In the genomic region with DNA sequence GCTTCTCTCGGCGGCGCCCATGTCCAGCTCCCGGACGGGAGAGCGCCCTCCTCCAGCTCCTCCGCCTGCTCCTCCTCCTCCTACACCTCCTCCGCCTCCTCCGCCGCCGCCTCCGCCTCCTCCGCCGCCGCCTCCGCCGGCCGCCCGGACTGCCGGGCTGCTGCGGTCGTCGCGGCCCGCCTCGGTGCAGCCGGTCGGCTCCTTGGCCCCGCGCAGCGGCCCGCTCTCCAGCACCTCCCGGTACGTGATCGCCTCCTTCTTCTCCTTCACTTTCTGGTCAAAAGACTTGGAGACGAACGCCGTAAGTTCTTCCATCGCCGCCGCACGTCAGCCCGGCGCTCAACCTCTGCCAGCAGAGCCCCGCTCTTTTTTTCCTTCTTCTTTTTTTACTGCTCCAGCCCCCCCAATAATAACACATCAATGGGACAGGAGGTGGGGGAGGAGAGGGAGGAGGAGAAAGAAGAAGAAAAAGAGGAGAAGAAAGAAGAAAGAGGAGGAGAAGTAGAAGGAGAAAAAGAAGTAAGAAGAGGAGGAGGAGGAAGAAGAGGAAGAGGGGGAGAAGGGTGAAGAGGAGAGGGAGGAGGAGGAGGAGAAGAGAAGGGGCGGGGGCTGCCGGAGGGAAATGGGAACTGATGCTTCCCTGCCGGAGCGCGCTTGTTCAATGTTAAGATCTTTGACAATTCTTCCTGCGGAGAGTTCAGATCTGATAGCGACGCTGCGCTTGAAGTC, we compare ENCODE assay signal across 8 cellular contexts. TPM values are rescaled to one million over a fixed set of nuclear protein-coding genes. Genes with fewer than 3 reads are reported as not detected.
DNase-seq lines count a peak whose midpoint lies in the region; ATAC-seq, FAIRE-seq and TF ChIP-seq lines count a peak whose summit lies in the region.

A gene (minus strand): TSS at position 711 of the 729 bp plus-strand sequence. CDS start 396 bp downstream, at position 315.

- CTCF ChIA-PET in T-cell (lab: Charles Lee) = no interaction called here
- CTCF ChIA-PET in endothelial cell of umbilical vein (lab: Charles Lee) = interaction anchor here (1.4 kb wide), 1 partner anchor 11 kb away, joined by 4 read pairs; no protein-coding TSS in a partner anchor

- H3K79me2 ChIP-seq in endothelial cell of umbilical vein (ENCODE audit: control insufficient read depth, insufficient read depth, low read length) = no peaks in the 10 kb centered on the region

- H3K36me3 Mint-ChIP-seq in HFFc6 (ENCODE audit: low read depth) = peaks cover 13% of the 10 kb centered on the region
- no peaks in the 10 kb centered on the region for H3K36me3 Mint-ChIP-seq in T-cell
- no peaks in the 10 kb centered on the region for H3K36me3 Mint-ChIP-seq in natural killer cell

- no TSS peak for BruUV-seq in endothelial cell of umbilical vein (replicated peaks; lab: Mats Ljungman, UMichigan)

- H3K27ac ChIP-seq in endothelial cell of umbilical vein (ENCODE audit: insufficient read depth, low read depth, low read length) = no peak within 1 kb of the TSS

- intact Hi-C loops in endothelial cell of umbilical vein (cut with micrococcal nuclease) (loop anchor here (5.0 to 10.0 kb wide), 2 partner anchors 539 to 574 kb away; a partner anchor contains a TSS), natural killer cell (cut with micrococcal nuclease) (no loop called here)

- dilution Hi-C loops in endothelial cell of umbilical vein (cut with MboI; ENCODE audit: extremely low pct_ligation_motif_present, low sequenced_read_pairs) = no loop called here

- TF ChIP-seq POLR2A in endothelial cell of umbilical vein (IDR thresholded peaks at IDR 0.05; ENCODE audit: low read depth, low read length) = no peak

- H3K9me3 ChIP-seq in endothelial cell of umbilical vein (replicated peaks; ENCODE audit: control insufficient read depth, insufficient read depth, low read length) = no peaks in the 10 kb centered on the region

- FAIRE-seq in endothelial cell of umbilical vein (lab: Jason Lieb, UNC) = no peak

- 0 out of 2 replicates have a peak, but pooled peaks cover 3% of the 10 kb centered on the region for H3K9me3 Mint-ChIP-seq in HFFc6
- H3K9me3 Mint-ChIP-seq in T-cell = peaks cover 0 to 4% (median 0%) of the 10 kb centered on the region in 3 donors
- no peaks in the 10 kb centered on the region for H3K9me3 Mint-ChIP-seq in natural killer cell

- H2AFZ ChIP-seq in endothelial cell of umbilical vein (ENCODE audit: low read depth, low read length) = peak within 1 kb of the TSS; percentile 9

- H3K4me3 Mint-ChIP-seq in HFFc6 = peak within 1 kb of the TSS; percentile 95
- H3K4me3 Mint-ChIP-seq in T-cell = peak within 1 kb of the TSS; percentile 73 to 86 (median 74)
- peak within 1 kb of the TSS; percentile 93 for H3K4me3 Mint-ChIP-seq in natural killer cell

- peaks cover 61 to 87% of the 10 kb centered on the region in 2 experiments for H3K27me3 ChIP-seq in endothelial cell of umbilical vein (ENCODE audit: control insufficient read depth in 2 of 2, insufficient read depth in 2 of 2, low read length in 2 of 2)

- peak within 1 kb of the TSS; percentile 34 for H3K4me2 ChIP-seq in endothelial cell of umbilical vein (ENCODE audit: insufficient read depth, low read length)

- H3K27me3 Mint-ChIP-seq in HFFc6 (ENCODE audit: insufficient read depth) (peaks cover 24% of the 10 kb centered on the region), T-cell (peaks cover 70 to 76% of the 10 kb centered on the region in 2 donors), natural killer cell (ENCODE audit: low read depth in 2 of 2) (peaks cover 60 to 77% of the 10 kb centered on the region in 2 donors)

- DNase-seq in COLO668 (lab: John Stamatoyannopoulos, UW; ENCODE audit: unreplicated experiment) (peak; percentile 49), HFFc6 (peak; percentile 62), T-cell (peak in 2 of 34 experiments; percentile 8 to 24), endothelial cell of umbilical vein (ENCODE audit: low read depth, low spot score) (no peak), natural killer cell (peak; percentile 32), NCI-H510A treated with DMSO at 0.1 percent for 48 hours (lab: John Stamatoyannopoulos, UW) (no peak), putamen (ENCODE audit: low spot score) (no peak)

- ATAC-seq in T-cell (replicated peaks in 1 of 4) = no peak
- ATAC-seq in natural killer cell = peak in 2 of 3 donors; percentile 19 to 25
- no peak for ATAC-seq in HG02884 (IDR thresholded peaks at IDR 0.05; ENCODE audit: unreplicated experiment)

- H3K36me3 ChIP-seq in endothelial cell of umbilical vein (ENCODE audit: control insufficient read depth in 2 of 2, extremely low read depth in 1 of 2, insufficient read depth in 2 of 2, low read length in 2 of 2) = no peaks in the 10 kb centered on the region

- POLR2A ChIA-PET in T-cell (lab: Charles Lee) = no interaction called here
- POLR2A ChIA-PET in endothelial cell of umbilical vein (lab: Charles Lee) = no interaction called here

- H3K4me1 Mint-ChIP-seq in HFFc6 (ENCODE audit: low read depth) (peaks cover 53% of the 10 kb centered on the region), T-cell (peaks cover 49 to 62% (median 55%) of the 10 kb centered on the region in 3 donors), natural killer cell (peaks cover 54 to 65% of the 10 kb centered on the region in 2 donors)

- peaks cover 12% of the 10 kb centered on the region for H3K4me1 ChIP-seq in endothelial cell of umbilical vein (ENCODE audit: control insufficient read depth, extremely low read depth, insufficient read depth, low read length)

- no peaks in the 10 kb centered on the region for H3K9me1 ChIP-seq in endothelial cell of umbilical vein (replicated peaks; ENCODE audit: control insufficient read depth, extremely low read depth, insufficient read depth, low read length)

- H3K27ac Mint-ChIP-seq in HFFc6 = peak within 1 kb of the TSS; percentile 82
- H3K27ac Mint-ChIP-seq in T-cell = peak within 1 kb of the TSS in 1 of 2 donors; percentile 81
- peak within 1 kb of the TSS; percentile 75 to 82 for H3K27ac Mint-ChIP-seq in natural killer cell

- peaks cover 3% of the 10 kb centered on the region for H4K20me1 ChIP-seq in endothelial cell of umbilical vein (replicated peaks; ENCODE audit: control insufficient read depth, extremely low read depth, insufficient read depth, low read length)

- H3K4me3 ChIP-seq in endothelial cell of umbilical vein (replicated peaks in 1 of 3; ENCODE audit: insufficient read depth in 1 of 3, low read depth in 1 of 3, low read length in 3 of 3) = peak within 1 kb of the TSS in 2 of 3 experiments; percentile 14 to 19

- no peak within 1 kb of the TSS for H3K9ac ChIP-seq in endothelial cell of umbilical vein (replicated peaks; ENCODE audit: extremely low read depth, insufficient read depth, low read length)

- TF ChIP-seq CTCF in HFFc6 (IDR thresholded peaks at IDR 0.05) (no peak), endothelial cell of umbilical vein (IDR thresholded peaks at IDR 0.05; ENCODE audit: extremely low read depth in 1 of 2, insufficient read depth in 1 of 2, low read depth in 1 of 2, low read length in 2 of 2) (no peak), natural killer cell (IDR thresholded peaks at IDR 0.05) (no peak)

TF ChIP-seq in endothelial cell of umbilical vein, 7 proteins besides CTCF, POLR2A, EP300 and RAD21:
- TF ChIP-seq EZH2 (IDR thresholded peaks at IDR 0.05; ENCODE audit: borderline replicate concordance, low read depth, low read length, severe bottlenecking) = peak; percentile 93
- no peak for TF ChIP-seq POLR2AphosphoS5 (IDR thresholded peaks at IDR 0.05; ENCODE audit: insufficient read depth, low read depth, low read length)

RNA-seq across cellular contexts. Expression of the gene that starts here (rescaled TPM):
- 10 to 100 TPM in 4 of 6 experiments, 1 to 10 TPM in 2; 7.3 to 19.1 (median 15.0) TPM for total RNA-seq in HFFc6 (2021; fragmentation: NEBNext Ultra II Directional; extraction: Animal tissue kit (Norgen Biotek cat#: 25700))
- not detected for total RNA-seq in T-cell
- total RNA-seq in endothelial cell of umbilical vein = not detected in 2 replicates
- polyA plus RNA-seq in endothelial cell of umbilical vein = not detected in 2 replicates
- polyA plus RNA-seq in endothelial cell of umbilical vein (2011; cell fraction: cytosol; rRNA removed) = not detected in 2 replicates
- polyA plus RNA-seq in endothelial cell of umbilical vein (2011; cell fraction: nucleus; rRNA removed) = not detected in 2 replicates
- 0.05 TPM in 1 of 2 replicates, not detected in the other for polyA plus RNA-seq in endothelial cell of umbilical vein (2012)
- 0.32 TPM in 1 of 2 replicates, not detected in the other for polyA minus RNA-seq in endothelial cell of umbilical vein
- polyA minus RNA-seq in endothelial cell of umbilical vein (2011; cell fraction: cytosol; rRNA and poly(A)+ RNA removed) = not detected
- not detected in 2 replicates for polyA minus RNA-seq in endothelial cell of umbilical vein (2011; cell fraction: nucleus; rRNA and poly(A)+ RNA removed)
- not detected for total RNA-seq in natural killer cell

Comparison
In these comparisons a context has a peak if more than half of its experiments do, and no peak if none do; other contexts are left out.
1. Peak in DNase-seq and ATAC-seq in natural killer cell; RNA of the gene not detected or under 1 TPM.
2. DNase-seq: peak in COLO668 (single experiment) and HFFc6 (single experiment); none in endothelial cell of umbilical vein (single experiment), NCI-H510A treated with DMSO at 0.1 percent for 48 hours (single experiment) and putamen (single experiment).
3. Peak in every context shown above with its lines, with median percentiles within 50 percentile points of each other: H3K4me3 Mint-ChIP-seq.